8 cellular contexts compared by ENCODE assay signal in genomic region chr21:33478858-33479678, GRCh38. TPM values are rescaled to one million over a fixed set of nuclear protein-coding genes. Genes with fewer than 3 reads are reported as not detected.
DNase-seq lines count a peak whose midpoint lies in the region; ATAC-seq and TF ChIP-seq lines count a peak whose summit lies in the region.

No MANE protein-coding gene starts in this region.

- H3K4me1 Mint-ChIP-seq in activated naive CD4-positive, alpha-beta T cell treated with anti-CD3 and anti-CD28 coated beads, Interleukin-2, amount 50 U/mL, for 24 hours = peaks cover 24% of the 10 kb centered on the region

- POLR2A ChIA-PET in RWPE1 (lab: Yijun Ruan, JAX; ENCODE audit: low non-redundant PET) = interaction anchor here (1.3 to 1.5 kb wide), 2 partner anchors 12 to 110 kb away, joined by 4 to 8 read pairs; partner anchors contain the start of genes DNAJC28 and DONSON

- H3K27ac Mint-ChIP-seq in activated naive CD4-positive, alpha-beta T cell treated with anti-CD3 and anti-CD28 coated beads, Interleukin-2, amount 50 U/mL, for 24 hours = peak overlapping the region; percentile 77

- H3K4me1 ChIP-seq in parathyroid adenoma = no peaks in the 10 kb centered on the region

- H3K27me3 Mint-ChIP-seq in activated naive CD4-positive, alpha-beta T cell treated with anti-CD3 and anti-CD28 coated beads, Interleukin-2, amount 50 U/mL, for 24 hours = no peaks in the 10 kb centered on the region

- intact Hi-C loops in Right ventricle myocardium superior (cut with DNase I) = no loop called here

- peaks cover 17% of the 10 kb centered on the region for H3K79me2 ChIP-seq in parathyroid adenoma

- peak overlapping the region; percentile 68 for H3K4me2 ChIP-seq in parathyroid adenoma (ENCODE audit: low read length)

- H3K4me3 ChIP-seq in parathyroid adenoma (ENCODE audit: low read depth, low read length) = peak overlapping the region; percentile 84

- peak; percentile 11 for DNase-seq in Ammon's horn (ENCODE audit: low spot score)
- peak; percentile 31 for DNase-seq in RWPE1 (ENCODE audit: low spot score)
- DNase-seq in Right ventricle myocardium superior = no peak
- no peak for DNase-seq in globus pallidus (ENCODE audit: low spot score)

- H3K4me3 Mint-ChIP-seq in activated naive CD4-positive, alpha-beta T cell treated with anti-CD3 and anti-CD28 coated beads, Interleukin-2, amount 50 U/mL, for 24 hours = peak overlapping the region; percentile 92

- no peak for TF ChIP-seq CTCF in RWPE1 (conservative IDR thresholded peaks at IDR 0.05; ENCODE audit: low read depth)
- TF ChIP-seq CTCF in parathyroid adenoma (IDR thresholded peaks at IDR 0.05) = no peak

- peak; percentile 20 for ATAC-seq in GM19035 (IDR thresholded peaks at IDR 0.05; ENCODE audit: unreplicated experiment)
- ATAC-seq in HG03354 (IDR thresholded peaks at IDR 0.05; ENCODE audit: poor library complexity, severe bottlenecking, unreplicated experiment) = peak; percentile 32
- ATAC-seq in Right ventricle myocardium superior (ENCODE audit: poor library complexity) = peak; percentile 43

- H3K36me3 Mint-ChIP-seq in activated naive CD4-positive, alpha-beta T cell treated with anti-CD3 and anti-CD28 coated beads, Interleukin-2, amount 50 U/mL, for 24 hours = no peaks in the 10 kb centered on the region

- no peaks in the 10 kb centered on the region for H3K9me3 Mint-ChIP-seq in activated naive CD4-positive, alpha-beta T cell treated with anti-CD3 and anti-CD28 coated beads, Interleukin-2, amount 50 U/mL, for 24 hours

- H3K9ac ChIP-seq in parathyroid adenoma = peak overlapping the region; percentile 37

- H3K27ac ChIP-seq in RWPE1 = peak overlapping the region; percentile 95
- H3K27ac ChIP-seq in parathyroid adenoma = peak overlapping the region; percentile 83

- H2AFZ ChIP-seq in parathyroid adenoma = peak overlapping the region; percentile 82

- no peaks in the 10 kb centered on the region for H3K27me3 ChIP-seq in parathyroid adenoma (ENCODE audit: control insufficient read depth, insufficient read depth, low read length)

- CTCF ChIA-PET in RWPE1 (lab: Yijun Ruan, JAX) = interaction anchor here (0.5 kb wide), 1 partner anchor 232 kb away, joined by 5 read pairs; no protein-coding TSS in a partner anchor

- no peaks in the 10 kb centered on the region for H3K9me3 ChIP-seq in parathyroid adenoma (ENCODE audit: control insufficient read depth, low read length)

- H3K36me3 ChIP-seq in parathyroid adenoma (ENCODE audit: control insufficient read depth, insufficient read depth, low read length) = no peaks in the 10 kb centered on the region

RNA-seq across cellular contexts. Expression of gene TMEM50B, which starts 0.7 kb away (rescaled TPM):
- 33.9 TPM for total RNA-seq in Right ventricle myocardium superior

RNA-seq across cellular contexts. Expression of gene DNAJC28, which starts 12.4 kb away (rescaled TPM):
- total RNA-seq in Right ventricle myocardium superior = 5.7 TPM

Comparison
In these comparisons a context has a peak if more than half of its experiments do, and no peak if none do; other contexts are left out.
1. DNase-seq: peak in Ammon's horn (single experiment) and RWPE1 (single experiment); none in Right ventricle myocardium superior (single experiment) and globus pallidus (single experiment).
2. Peak in every context shown above with its lines, with median percentiles within 50 percentile points of each other: ATAC-seq.